In genomic region chr9:118059520-118060278, GRCh38 we compare ENCODE assay signal across 9 cellular contexts.
A peak's percentile ranks its signal among the peaks of the same experiment; 100 is the strongest.
DNase-seq lines count a peak whose midpoint lies in the region; ATAC-seq and TF ChIP-seq lines count a peak whose summit lies in the region.
"Had no signal": no experiment of that assay in that cellular context is flagged by ENCODE, and none has a peak within 500 bp of the region (broad histone marks: within the 10 kb centered on the region; RNA-seq: fewer than 3 reads in every experiment).

No MANE protein-coding gene starts in this region.

- TF ChIP-seq POLR2A in IMR-90 (IDR thresholded peaks at IDR 0.05; ENCODE audit: low read depth, low read length) = no peak

- H3K4me1 ChIP-seq in IMR-90 (ENCODE audit: control insufficient read depth, insufficient read depth, low read length) (no peaks in the 10 kb centered on the region), smooth muscle cell (ENCODE audit: low read depth) (no peaks in the 10 kb centered on the region)

- no peak for ATAC-seq in IMR-90 (ENCODE audit: low read depth)
- no peak for ATAC-seq in activated CD8-positive, alpha-beta T cell treated with anti-CD3 and anti-CD28 coated beads for 36 hours
- ATAC-seq: mucosa of descending colon had no signal

- H3K36me3 ChIP-seq in IMR-90 (ENCODE audit: control insufficient read depth, insufficient read depth, low read length) (no peaks in the 10 kb centered on the region), smooth muscle cell (ENCODE audit: low read depth) (no peaks in the 10 kb centered on the region)

- H2BK15ac ChIP-seq in IMR-90 (ENCODE audit: low read depth, low read length) = no peak overlapping the region

- no peaks in the 10 kb centered on the region for H3F3A ChIP-seq in smooth muscle cell (ENCODE audit: low read depth)

- no peaks in the 10 kb centered on the region for H3K79me2 ChIP-seq in smooth muscle cell (ENCODE audit: low read depth)

- POLR2A ChIA-PET in IMR-90 (lab: Charles Lee; ENCODE audit: unreplicated experiment) = no interaction called here
- POLR2A ChIA-PET in activated CD8-positive, alpha-beta T cell treated with anti-CD3 and anti-CD28 coated beads for 36 hours (lab: Charles Lee) = no interaction called here

- peaks cover 5% of the 10 kb centered on the region for H3K9me3 Mint-ChIP-seq in activated CD8-positive, alpha-beta T cell treated with anti-CD3 and anti-CD28 coated beads for 36 hours

- no peak overlapping the region for H2BK5ac ChIP-seq in IMR-90 (ENCODE audit: low read depth, low read length, poor library complexity, severe bottlenecking)

- no peaks in the 10 kb centered on the region for H3K36me3 Mint-ChIP-seq in activated CD8-positive, alpha-beta T cell treated with anti-CD3 and anti-CD28 coated beads for 36 hours (ENCODE audit: low read depth)

- no peak for TF ChIP-seq RAD21 in IMR-90 (IDR thresholded peaks at IDR 0.05; ENCODE audit: low read length)

- no peak overlapping the region for H3K27ac Mint-ChIP-seq in activated CD8-positive, alpha-beta T cell treated with anti-CD3 and anti-CD28 coated beads for 36 hours

- H2BK20ac ChIP-seq in IMR-90 (ENCODE audit: low read depth, low read length) = no peak overlapping the region

- H3K4me3 ChIP-seq in IMR-90 (ENCODE audit: insufficient read depth, low read depth, low read length) (no peak overlapping the region), smooth muscle cell (no peak overlapping the region)
- H3K4me3 ChIP-seq: mucosa of descending colon had no signal

- no peaks in the 10 kb centered on the region for H3K27me3 ChIP-seq in IMR-90 (ENCODE audit: control insufficient read depth, insufficient read depth, low read length)
- H3K27me3 ChIP-seq in smooth muscle cell (ENCODE audit: low read depth) = no peaks in the 10 kb centered on the region

- no peaks in the 10 kb centered on the region for H3K79me1 ChIP-seq in IMR-90 (ENCODE audit: low read depth in 1 of 2, low read length in 2 of 2)

- H4K91ac ChIP-seq in IMR-90 (ENCODE audit: insufficient read depth, low read depth, low read length) = no peak overlapping the region

- H2AFZ ChIP-seq in IMR-90 (replicated peaks; ENCODE audit: low read length, poor library complexity) (no peak overlapping the region), smooth muscle cell (ENCODE audit: low read depth) (no peak overlapping the region)

- no TSS peak for BruUV-seq in IMR-90 (replicated peaks; lab: Mats Ljungman, UMichigan)

- H2BK120ac ChIP-seq in IMR-90 (ENCODE audit: low read depth, low read length) = no peak overlapping the region

- H3K9me3 ChIP-seq in IMR-90 (ENCODE audit: control insufficient read depth, insufficient read depth, low read length) (no peaks in the 10 kb centered on the region; the same call in 1 of the 2 replicates), smooth muscle cell (replicated peaks; ENCODE audit: low read depth) (no peaks in the 10 kb centered on the region)
- H3K9me3 ChIP-seq: mucosa of descending colon had no signal

- H2AK5ac ChIP-seq in IMR-90 (ENCODE audit: low read depth, low read length) = no peak overlapping the region

- H4K5ac ChIP-seq in IMR-90 (ENCODE audit: low read depth, low read length) = no peak overlapping the region

- H3K56ac ChIP-seq in IMR-90 (ENCODE audit: extremely low read depth, insufficient read depth, low read length) = no peak overlapping the region

- no peak overlapping the region for H4K8ac ChIP-seq in IMR-90 (ENCODE audit: low read depth in 2 of 2, low read length in 2 of 2)

- no peak overlapping the region for H3K4ac ChIP-seq in IMR-90 (ENCODE audit: low read depth, low read length)

- H2AK9ac ChIP-seq in IMR-90 (replicated peaks; ENCODE audit: low read depth, low read length, poor library complexity) = no peak overlapping the region

- WGBS in IMR-90 (ENCODE audit: extremely low coverage in 2 of 2, insufficient read length in 1 of 2), 2 experiments = 60% methylated on average over 1 of the region's 10 CpGs; no CpG with 5 or more reads in 1 of the 2 experiments
- WGBS in smooth muscle cell (ENCODE audit: low lambda C conversion rate) = 24% methylated on average over 10 of the region's 10 CpGs

- H3K23ac ChIP-seq in IMR-90 (ENCODE audit: low read depth, low read length) = no peak overlapping the region

- TF ChIP-seq CTCF in IMR-90 (conservative IDR thresholded peaks at IDR 0.05; ENCODE audit: low read depth, low read length) (no peak), smooth muscle cell (IDR thresholded peaks at IDR 0.05; ENCODE audit: borderline replicate concordance, insufficient read depth, poor library complexity, severe bottlenecking) (no peak)
- TF ChIP-seq CTCF in activated CD8-positive, alpha-beta T cell treated with anti-CD3 and anti-CD28 coated beads for 36 hours (IDR thresholded peaks at IDR 0.05) = no peak

- intact Hi-C loops in IMR-90 (cut with micrococcal nuclease) = no loop called here
- intact Hi-C loops in activated CD8-positive, alpha-beta T cell treated with anti-CD3 and anti-CD28 coated beads for 36 hours (cut with micrococcal nuclease) = no loop called here

- in situ Hi-C loops in Caki2 (cut with HindIII; ENCODE audit: low pct_unique_long_range_greater_than_20kb, low sequenced_read_pairs) (no loop called here), IMR-90 (cut with MboI; ENCODE audit: low sequenced_read_pairs) (no loop called here)

- DNase-seq in Caki2 (ENCODE audit: low read depth) (peak; percentile 16), IMR-90 (no peak), kidney glomerular epithelial cell (lab: John Stamatoyannopoulos, UW) (peak; percentile 33), NCI-H510A (lab: John Stamatoyannopoulos, UW) (no peak), GDM1 (lab: John Stamatoyannopoulos, UW) (no peak), AG08396 (ENCODE audit: low spot score) (no peak), smooth muscle cell (lab: John Stamatoyannopoulos, UW; ENCODE audit: unreplicated experiment) (no peak)
- DNase-seq in activated CD8-positive, alpha-beta T cell treated with anti-CD3 and anti-CD28 coated beads for 36 hours = peak; percentile 9

- H3K27ac ChIP-seq in IMR-90 (ENCODE audit: insufficient read depth, low read length) (no peak overlapping the region), smooth muscle cell (ENCODE audit: low read depth) (no peak overlapping the region)

- H3K4me3 Mint-ChIP-seq in activated CD8-positive, alpha-beta T cell treated with anti-CD3 and anti-CD28 coated beads for 36 hours = no peak overlapping the region

- no peak overlapping the region for H3K18ac ChIP-seq in IMR-90 (ENCODE audit: low read depth, low read length)

- H3K27me3 Mint-ChIP-seq in activated CD8-positive, alpha-beta T cell treated with anti-CD3 and anti-CD28 coated beads for 36 hours = no peaks in the 10 kb centered on the region

- CTCF ChIA-PET in IMR-90 (lab: Yijun Ruan, JAX) = no interaction called here
- CTCF ChIA-PET in activated CD8-positive, alpha-beta T cell treated with anti-CD3 and anti-CD28 coated beads for 36 hours (lab: Charles Lee) = no interaction called here

- dilution Hi-C loops in IMR-90 (cut with HindIII; ENCODE audit: low sequenced_read_pairs, unreplicated experiment) = no loop called here

- no peaks in the 10 kb centered on the region for H3K4me1 Mint-ChIP-seq in activated CD8-positive, alpha-beta T cell treated with anti-CD3 and anti-CD28 coated beads for 36 hours (ENCODE audit: low read depth)

- no peaks in the 10 kb centered on the region for H3K9me1 ChIP-seq in IMR-90 (ENCODE audit: insufficient read depth, low read length)

- H4K20me1 ChIP-seq in IMR-90 (ENCODE audit: insufficient read depth, low read length) (no peaks in the 10 kb centered on the region), smooth muscle cell (ENCODE audit: low read depth) (no peaks in the 10 kb centered on the region)

- H3K9ac ChIP-seq in IMR-90 (ENCODE audit: low read depth, low read length) (no peak overlapping the region), smooth muscle cell (ENCODE audit: low read depth) (no peak overlapping the region)

- H3K14ac ChIP-seq in IMR-90 (replicated peaks; ENCODE audit: low read depth, low read length) = no peak overlapping the region

- no peak overlapping the region for H3K4me2 ChIP-seq in IMR-90 (ENCODE audit: low read depth, low read length)
- H3K4me2 ChIP-seq in smooth muscle cell = no peak overlapping the region

TF ChIP-seq in IMR-90, 13 proteins besides CTCF, POLR2A, EP300 and RAD21:
- TF ChIP-seq BHLHE40 (IDR thresholded peaks at IDR 0.05; ENCODE audit: low read depth, low read length) = no peak
- TF ChIP-seq SMC3 (IDR thresholded peaks at IDR 0.05; ENCODE audit: low read depth, low read length) = no peak
- TF ChIP-seq MAFK (IDR thresholded peaks at IDR 0.05; ENCODE audit: low read depth, low read length) = peak; percentile 61
- TF ChIP-seq ELK1 (IDR thresholded peaks at IDR 0.05; ENCODE audit: borderline replicate concordance, low read depth, low read length) = no peak
- no peak for TF ChIP-seq FOS (IDR thresholded peaks at IDR 0.05; ENCODE audit: low read depth, low read length)
- no peak for TF ChIP-seq RCOR1 (IDR thresholded peaks at IDR 0.05; ENCODE audit: insufficient replicate concordance, low read length)
- no peak for TF ChIP-seq RFX5 (IDR thresholded peaks at IDR 0.05; ENCODE audit: low read depth, low read length)

Comparison
In these comparisons a context has a peak if more than half of its experiments do, and no peak if none do; other contexts are left out.
1. DNase-seq: peak in Caki2 (single experiment), activated CD8-positive, alpha-beta T cell treated with anti-CD3 and anti-CD28 coated beads for 36 hours (single experiment) and kidney glomerular epithelial cell (single experiment); none in IMR-90 (single experiment), NCI-H510A (single experiment), GDM1 (single experiment), AG08396 (single experiment) and smooth muscle cell (single experiment).